In genomic region chr4:107876096-107876495, GRCh38 we compare ENCODE assay signal across 11 cellular contexts.
"Had no signal": no experiment of that assay in that cellular context is flagged by ENCODE, and none has a peak within 500 bp of the region (broad histone marks: within the 10 kb centered on the region; RNA-seq: fewer than 3 reads in every experiment).

No MANE protein-coding gene starts in this region.

- H3K27ac Mint-ChIP-seq: activated CD4-positive, alpha-beta memory T cell treated with anti-CD3 and anti-CD28 coated beads for 36 hours; activated T-cell treated with anti-CD3 and anti-CD28 coated beads, Interleukin-2, amount 50 U/mL, for 72 hours had no signal

- H3K36me3 Mint-ChIP-seq: activated CD4-positive, alpha-beta memory T cell treated with anti-CD3 and anti-CD28 coated beads for 36 hours had no signal

- H3K4me3 ChIP-seq: ascending aorta, esophagus muscularis mucosa, heart left ventricle, left ventricle myocardium inferior, smooth muscle cell, thyroid gland had no signal

- DNase-seq: activated CD4-positive, alpha-beta memory T cell treated with anti-CD3 and anti-CD28 coated beads for 36 hours; activated T-cell treated with anti-CD3 and anti-CD28 coated beads, Interleukin-2, amount 50 U/mL, for 72 hours; foreskin fibroblast; heart left ventricle; left ventricle myocardium inferior; mesenchymal stem cell; thyroid gland had no signal

- H3K36me3 ChIP-seq: ascending aorta, esophagus muscularis mucosa, heart left ventricle, left ventricle myocardium inferior, thyroid gland had no signal

- H3K9me3 ChIP-seq: ascending aorta, esophagus muscularis mucosa, heart left ventricle, left ventricle myocardium inferior, thyroid gland had no signal

- ATAC-seq: activated T-cell treated with anti-CD3 and anti-CD28 coated beads, Interleukin-2, amount 50 U/mL, for 72 hours; heart left ventricle had no signal

- H3K4me1 ChIP-seq: parathyroid adenoma had no signal
